27 cellular contexts compared by ENCODE assay signal in genomic region chr11:61619827-61620226, GRCh38. TPM values are rescaled to one million over a fixed set of nuclear protein-coding genes. Genes with fewer than 3 reads are reported as not detected.
"Had no signal": no experiment of that assay in that cellular context is flagged by ENCODE, and none has a peak within 500 bp of the region (broad histone marks: within the 10 kb centered on the region; RNA-seq: fewer than 3 reads in every experiment).

No MANE protein-coding gene starts in this region.

- H3K79me2 ChIP-seq: parathyroid adenoma had no signal

- H3K9me3 ChIP-seq: ovary, psoas muscle, right lobe of liver, sigmoid colon, stomach, thoracic aorta, thyroid gland, tibial nerve, upper lobe of left lung, vagina had no signal

- H3K36me3 Mint-ChIP-seq: naive thymus-derived CD8-positive, alpha-beta T cell; natural killer cell treated with Interleukin-12 subunit alpha and Interleukin-12 subunit beta and Interleukin-15 and Interleukin-18, amount 100 ng/mL, for 72 hours; neural progenitor cell; stimulated activated memory B cell treated with anti-CD40 and anti-IgM and Interleukin-4, amounts not matched to agents 10 μg/mL and 1 μg/mL and 100 μg/mL, for 72 hours had no signal

- ATAC-seq: naive thymus-derived CD8-positive, alpha-beta T cell; natural killer cell treated with Interleukin-12 subunit alpha and Interleukin-12 subunit beta and Interleukin-15 and Interleukin-18, amount 100 ng/mL, for 72 hours; psoas muscle; right cardiac atrium; stimulated activated memory B cell treated with anti-CD40 and anti-IgM and Interleukin-4, amounts not matched to agents 10 μg/mL and 1 μg/mL and 100 μg/mL, for 72 hours; stimulated activated naive CD8-positive, alpha-beta T cell treated with anti-CD3 and anti-CD28 coated beads, Interleukin-15, Interleukin-2, amounts not matched to agents 100 U/mL and 50 U/mL, for 24 hours had no signal

- H3K27ac ChIP-seq: neural progenitor cell, ovary, parathyroid adenoma, psoas muscle, right lobe of liver, sigmoid colon, stomach, thoracic aorta, thyroid gland, tibial nerve, upper lobe of left lung, vagina had no signal

- H3K4me2 ChIP-seq: neural progenitor cell had no signal

- H2AFZ ChIP-seq: neural progenitor cell, parathyroid adenoma had no signal

- H3K36me3 ChIP-seq: neural progenitor cell, ovary, right lobe of liver, sigmoid colon, stomach, thoracic aorta, thyroid gland, tibial nerve, upper lobe of left lung, vagina had no signal

- H3K4me3 ChIP-seq: neural progenitor cell, ovary, psoas muscle, right lobe of liver, sigmoid colon, stomach, thoracic aorta, thyroid gland, tibial nerve, upper lobe of left lung, vagina had no signal

- H3K9ac ChIP-seq: neural progenitor cell, parathyroid adenoma had no signal

- H3K4me3 Mint-ChIP-seq: naive thymus-derived CD8-positive, alpha-beta T cell; natural killer cell treated with Interleukin-12 subunit alpha and Interleukin-12 subunit beta and Interleukin-15 and Interleukin-18, amount 100 ng/mL, for 72 hours; neural progenitor cell; stimulated activated memory B cell treated with anti-CD40 and anti-IgM and Interleukin-4, amounts not matched to agents 10 μg/mL and 1 μg/mL and 100 μg/mL, for 72 hours had no signal

- H3K27ac Mint-ChIP-seq: naive thymus-derived CD8-positive, alpha-beta T cell; natural killer cell treated with Interleukin-12 subunit alpha and Interleukin-12 subunit beta and Interleukin-15 and Interleukin-18, amount 100 ng/mL, for 72 hours; progenitor cell of endocrine pancreas; stimulated activated memory B cell treated with anti-CD40 and anti-IgM and Interleukin-4, amounts not matched to agents 10 μg/mL and 1 μg/mL and 100 μg/mL, for 72 hours had no signal

- H3K4me1 Mint-ChIP-seq: naive thymus-derived CD8-positive, alpha-beta T cell; stimulated activated memory B cell treated with anti-CD40 and anti-IgM and Interleukin-4, amounts not matched to agents 10 μg/mL and 1 μg/mL and 100 μg/mL, for 72 hours had no signal

- H3K27me3 ChIP-seq: neural progenitor cell, ovary, right lobe of liver, thyroid gland, upper lobe of left lung, vagina had no signal

- FAIRE-seq: small intestine, urothelium cell line had no signal

- H3K9me3 Mint-ChIP-seq: naive thymus-derived CD8-positive, alpha-beta T cell; natural killer cell treated with Interleukin-12 subunit alpha and Interleukin-12 subunit beta and Interleukin-15 and Interleukin-18, amount 100 ng/mL, for 72 hours; neural progenitor cell had no signal

- H3K4me1 ChIP-seq: parathyroid adenoma, psoas muscle, right lobe of liver, sigmoid colon, stomach, thyroid gland, tibial nerve, upper lobe of left lung, vagina had no signal

- DNase-seq: naive thymus-derived CD8-positive, alpha-beta T cell; occipital lobe; ovary; psoas muscle; right cardiac atrium; right lobe of liver; sigmoid colon; small intestine; stimulated activated CD4-positive, alpha-beta T cell treated with anti-CD3 and anti-CD28 coated beads, Interleukin-15, amount 100 ng/mL, for 24 hours; stimulated activated CD4-positive, alpha-beta T cell treated with anti-CD3 and anti-CD28 coated beads, Interleukin-4, amount 100 ng/mL, for 1 hour; stimulated activated CD4-positive, alpha-beta T cell treated with anti-CD3 and anti-CD28 coated beads, Interleukin-4, amount 100 ng/mL, for 4 hours; stimulated activated CD8-positive, alpha-beta memory T cell treated with anti-CD3 and anti-CD28 coated beads, Interleukin-4, amount 100 ng/mL, for 48 hours; stimulated activated naive CD4-positive, alpha-beta T cell; stimulated activated naive CD8-positive, alpha-beta T cell treated with anti-CD3 and anti-CD28 coated beads, Interleukin-15, Interleukin-2, amounts not matched to agents 100 U/mL and 50 U/mL, for 24 hours; stomach; thyroid gland; trophoblast cell; upper lobe of left lung had no signal

RNA-seq across cellular contexts. Expression of gene SYT7, which starts 39.0 kb away (rescaled TPM):
- total RNA-seq: naive thymus-derived CD8-positive, alpha-beta T cell; natural killer cell treated with Interleukin-12 subunit alpha and Interleukin-12 subunit beta and Interleukin-15 and Interleukin-18, amount 100 ng/mL, for 72 hours had no signal
